In the genomic region with DNA sequence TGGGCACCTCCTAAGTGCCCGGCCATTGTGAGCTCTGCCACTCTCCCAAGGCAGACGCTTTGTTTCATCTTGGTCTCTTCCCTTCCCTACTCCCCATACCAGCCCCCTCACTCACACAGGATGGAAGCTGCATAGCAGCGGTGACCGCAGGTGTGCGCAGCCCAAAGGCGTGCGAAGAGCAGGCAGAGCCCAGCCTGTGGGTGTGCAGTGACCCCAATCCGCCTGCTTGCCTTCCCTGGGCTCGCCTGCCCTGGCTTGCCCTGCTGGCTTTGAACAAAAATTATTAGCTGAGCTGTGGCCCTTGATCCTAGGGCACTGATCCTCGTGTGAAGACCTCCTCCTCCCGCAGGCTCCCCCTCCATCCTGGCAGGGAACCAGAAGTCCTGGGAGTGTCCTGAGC, we compare ENCODE assay signal across 1 cellular context.
TF ChIP-seq lines count a peak whose summit lies in the region.

No MANE protein-coding gene starts in this region.

TF ChIP-seq in IMR-90, 13 proteins besides CTCF, POLR2A, EP300 and RAD21:
- no peak for TF ChIP-seq CEBPB (IDR thresholded peaks at IDR 0.05; ENCODE audit: low read depth, low read length)
- TF ChIP-seq, protein P1, sequence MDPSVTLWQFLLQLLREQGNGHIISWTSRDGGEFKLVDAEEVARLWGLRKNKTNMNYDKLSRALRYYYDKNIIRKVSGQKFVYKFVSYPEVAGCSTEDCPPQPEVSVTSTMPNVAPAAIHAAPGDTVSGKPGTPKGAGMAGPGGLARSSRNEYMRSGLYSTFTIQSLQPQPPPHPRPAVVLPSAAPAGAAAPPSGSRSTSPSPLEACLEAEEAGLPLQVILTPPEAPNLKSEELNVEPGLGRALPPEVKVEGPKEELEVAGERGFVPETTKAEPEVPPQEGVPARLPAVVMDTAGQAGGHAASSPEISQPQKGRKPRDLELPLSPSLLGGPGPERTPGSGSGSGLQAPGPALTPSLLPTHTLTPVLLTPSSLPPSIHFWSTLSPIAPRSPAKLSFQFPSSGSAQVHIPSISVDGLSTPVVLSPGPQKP (IDR thresholded peaks at IDR 0.05; ENCODE audit: borderline replicate concordance, low read depth, low read length) = no peak
- TF ChIP-seq CHD1 (IDR thresholded peaks at IDR 0.05; ENCODE audit: low read depth, low read length) = no peak
- no peak for TF ChIP-seq NFE2L2 (IDR thresholded peaks at IDR 0.05; ENCODE audit: low read depth, low read length)
- TF ChIP-seq MXI1 (IDR thresholded peaks at IDR 0.05; ENCODE audit: borderline replicate concordance, low read depth, low read length) = no peak
TF ChIP-seq in IMR-90: peak in this region for 0.
